Comparison of ENCODE assay signal across 3 cellular contexts in genomic region chr2:70012887-70013286, GRCh38.
TF ChIP-seq lines count a peak whose summit lies in the region.

No MANE protein-coding gene starts in this region.

TF ChIP-seq in SK-N-SH, 30 proteins besides CTCF, POLR2A, EP300 and RAD21 (continued from another document):
- TF ChIP-seq USF2 (IDR thresholded peaks at IDR 0.05; ENCODE audit: borderline replicate concordance, low read depth, low read length) (no peak), TAF1 (IDR thresholded peaks at IDR 0.05; ENCODE audit: borderline replicate concordance, low read depth, low read length) (no peak), CHD2 (IDR thresholded peaks at IDR 0.05; ENCODE audit: low read length, partially characterized antibody) (no peak)

TF ChIP-seq in SK-N-SH treated with all-trans-retinoic acid at 6 μM for 48 hours, 23 proteins besides CTCF, POLR2A, EP300 and RAD21 (continued from another document):
- TF ChIP-seq ZFP30 (CRISPR knock-in tag; IDR thresholded peaks at IDR 0.05) (no peak), ZC3H10 (CRISPR knock-in tag; IDR thresholded peaks at IDR 0.05) (no peak), SNAI2 (CRISPR knock-in tag; IDR thresholded peaks at IDR 0.05) (no peak), BACH2 (CRISPR knock-in tag; IDR thresholded peaks at IDR 0.05; ENCODE audit: borderline replicate concordance) (no peak), POU6F1 (CRISPR knock-in tag; IDR thresholded peaks at IDR 0.05; ENCODE audit: borderline replicate concordance, low read depth) (no peak), ARNTL (CRISPR knock-in tag; IDR thresholded peaks at IDR 0.05; ENCODE audit: borderline replicate concordance, low read depth) (no peak)

TF ChIP-seq in K562, 482 proteins besides CTCF, POLR2A, EP300 and RAD21:
- TF ChIP-seq CEBPG (CRISPR knock-in tag; IDR thresholded peaks at IDR 0.05) (no peak), CEBPG (tag; conservative IDR thresholded peaks at IDR 0.05 in 1 of 2, IDR thresholded peaks at IDR 0.05 in 1 of 2) (peak in 1 of 2 experiments; percentile 69; a peak in 2 of 4 replicates), E2F1 (CRISPR knock-in tag; IDR thresholded peaks at IDR 0.05) (no peak), MECOM (CRISPR knock-in tag; IDR thresholded peaks at IDR 0.05) (0 out of 2 replicates have a peak, but pooled peaks have one; percentile 46), L3MBTL2 (IDR thresholded peaks at IDR 0.05) (peak; percentile 33; the same call in 1 of the 2 replicates), TRIM24 (IDR thresholded peaks at IDR 0.05) (peak; percentile 20 to 24; a peak in 1 of 4 replicates)
TF ChIP-seq in K562: peak in this region for 4.
